1 cellular context compared by ENCODE assay signal in the genomic region with DNA sequence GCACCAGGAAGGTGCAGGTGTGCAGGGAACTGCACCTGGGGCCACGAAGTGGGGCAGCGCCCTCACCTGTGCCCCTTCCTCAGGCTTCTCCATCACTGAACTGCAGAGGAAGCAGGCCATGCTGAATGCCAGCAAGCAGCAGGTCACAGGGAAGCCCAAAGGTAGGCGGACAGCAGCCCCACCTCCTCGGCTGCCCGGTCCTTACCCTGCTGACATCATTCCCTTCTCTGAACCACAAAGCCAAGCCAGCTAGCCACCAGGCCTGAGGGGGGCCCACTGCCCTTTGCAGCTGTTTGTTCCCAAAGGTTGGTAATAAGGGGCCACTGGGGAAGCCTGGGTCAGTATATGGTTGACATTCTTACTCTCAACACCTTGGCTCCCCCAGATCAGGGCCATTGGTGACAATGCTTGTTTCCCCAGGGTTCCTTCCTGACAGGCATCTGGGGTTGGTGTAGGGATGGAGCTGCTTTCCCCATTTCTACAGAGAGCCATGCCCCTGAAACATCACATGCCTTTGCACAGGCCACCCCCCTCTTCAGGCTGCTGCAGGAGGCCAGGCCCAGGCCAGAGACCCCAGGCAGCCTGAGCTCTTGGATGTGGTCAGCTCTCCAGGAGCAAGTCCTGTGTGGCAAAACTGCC.
TF ChIP-seq lines count a peak whose summit lies in the region.

No MANE protein-coding gene starts in this region.

TF ChIP-seq in GM23338, 12 proteins besides CTCF, POLR2A, EP300 and RAD21 (continued from another document):
- no peak for TF ChIP-seq CREB1 (CRISPR knock-in tag; IDR thresholded peaks at IDR 0.05; ENCODE audit: low read depth)
- TF ChIP-seq EZH2 (IDR thresholded peaks at IDR 0.05; ENCODE audit: low read depth, unreplicated experiment) = no peak
- no peak for TF ChIP-seq EZH2phosphoT487 (IDR thresholded peaks at IDR 0.05; ENCODE audit: unreplicated experiment)
TF ChIP-seq in GM23338: peak in this region for 0.
